8 cellular contexts compared by ENCODE assay signal in the genomic region with DNA sequence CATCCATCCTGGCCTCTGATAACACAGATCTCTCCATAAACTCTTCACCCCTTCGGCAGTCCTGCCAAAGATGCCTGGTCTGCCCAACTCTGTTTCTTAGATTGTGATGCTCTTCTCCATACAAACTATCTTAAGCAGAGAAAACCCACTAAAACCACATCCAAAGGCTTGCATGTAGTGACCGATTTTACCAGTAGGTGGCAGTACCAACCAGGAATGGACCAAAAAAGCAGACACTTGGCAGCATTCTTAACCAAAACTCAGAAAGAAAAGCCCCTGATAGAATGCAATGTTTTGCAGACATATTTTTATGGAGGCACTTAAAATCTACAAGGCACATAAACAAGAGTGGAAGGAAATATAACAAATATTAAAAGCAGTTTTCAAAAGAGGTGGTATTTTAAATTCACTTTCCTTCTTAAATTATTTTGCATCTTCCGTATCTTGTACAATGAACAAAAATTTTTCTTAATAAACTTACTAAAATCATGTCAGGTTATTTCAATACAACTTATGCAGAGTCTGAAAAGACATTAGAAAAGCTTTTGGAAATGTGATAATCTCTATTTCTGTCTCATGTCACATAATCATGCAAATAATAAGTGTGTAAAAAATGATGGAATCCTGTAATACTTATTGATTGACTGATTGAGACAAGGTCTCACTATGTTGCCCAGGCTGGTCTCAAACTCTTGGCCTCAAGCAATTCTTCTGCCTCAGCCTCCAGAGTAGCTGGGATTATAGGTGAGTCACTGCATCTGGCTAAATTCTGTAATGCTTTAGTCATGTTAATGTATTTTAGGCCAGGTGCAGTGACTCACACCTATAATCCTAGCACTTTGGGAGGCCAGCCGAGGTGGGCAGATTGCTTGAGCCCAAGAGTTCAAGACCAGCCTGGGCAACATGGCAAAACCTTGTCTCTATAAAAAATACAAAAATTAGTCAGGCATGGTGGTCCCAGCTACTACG. TPM values are rescaled to one million over a fixed set of nuclear protein-coding genes. Genes with fewer than 3 reads are reported as not detected.
DNase-seq lines count a peak whose midpoint lies in the region; ATAC-seq and TF ChIP-seq lines count a peak whose summit lies in the region.

No MANE protein-coding gene starts in this region.

- TF ChIP-seq CTCF in RWPE1 (conservative IDR thresholded peaks at IDR 0.05; ENCODE audit: low read depth), result peak; percentile 89
- TF ChIP-seq CTCF in foreskin fibroblast (IDR thresholded peaks at IDR 0.05; ENCODE audit: low read depth, low read length), result peak; percentile 82
- peak; percentile 80 to 91 (median 84) for TF ChIP-seq CTCF in ovary (IDR thresholded peaks at IDR 0.05)
- TF ChIP-seq CTCF in uterus (IDR thresholded peaks at IDR 0.05), result peak; percentile 85 to 95 (median 90)

- H3K27me3 ChIP-seq in ovary, result no peaks in the 10 kb centered on the region
- H3K27me3 ChIP-seq in uterus, result no peaks in the 10 kb centered on the region

- TF ChIP-seq POLR2A in ovary (IDR thresholded peaks at IDR 0.05), result no peak
- no peak for TF ChIP-seq POLR2A in uterus (IDR thresholded peaks at IDR 0.05)

- intact Hi-C loops in ovary (cut with DNase I) (loop anchor here (2.0 to 10.0 kb wide), 5 partner anchors 88 to 180 kb away; partner anchors contain the start of gene RAET1G (in 2 of the 4)), uterus (cut with DNase I; ENCODE audit: low total_unique reads) (loop anchor here (5.0 kb wide), 1 partner anchor 93 kb away; no protein-coding TSS in a partner anchor)

- ATAC-seq in GM19452 (IDR thresholded peaks at IDR 0.05; ENCODE audit: unreplicated experiment), result no peak

- peak; percentile 38 for DNase-seq in COLO668 (lab: John Stamatoyannopoulos, UW; ENCODE audit: unreplicated experiment)
- DNase-seq in HT-29 (ENCODE audit: low spot score), result peak; percentile 82
- peak; percentile 38 for DNase-seq in RWPE1 (ENCODE audit: low spot score)
- peak; percentile 41 for DNase-seq in activated T-helper 9 cell treated with anti-CD3 and anti-CD28 coated beads, Interleukin-2, amount 50 U/mL, for 16 hours (ENCODE audit: low read depth)
- peak in 1 of 2 donors; percentile 82 for DNase-seq in foreskin fibroblast
- peak in 4 of 5 donors; percentile 53 to 75 (median 64) for DNase-seq in ovary
- peak; percentile 56 to 61 for DNase-seq in uterus

- TF ChIP-seq EP300 in ovary (IDR thresholded peaks at IDR 0.05), result no peak

- POLR2A ChIA-PET in RWPE1 (lab: Yijun Ruan, JAX; ENCODE audit: low non-redundant PET), result no interaction called here

- H3K9me3 ChIP-seq in ovary, result no peaks in the 10 kb centered on the region
- H3K9me3 ChIP-seq in uterus, result no peaks in the 10 kb centered on the region

- no peak overlapping the region for H3K4me3 ChIP-seq in foreskin fibroblast (ENCODE audit: low read depth in 1 of 2, low read length in 2 of 2)
- H3K4me3 ChIP-seq in ovary, result no peak overlapping the region
- H3K4me3 ChIP-seq in uterus, result no peak overlapping the region

- H3K27ac ChIP-seq in RWPE1, result peak overlapping the region; percentile 42
- H3K27ac ChIP-seq in ovary, result no peak overlapping the region
- H3K27ac ChIP-seq in uterus, result no peak overlapping the region

- H3K4me1 ChIP-seq in ovary (ENCODE audit: insufficient read depth) (peaks cover 1% of the 10 kb centered on the region), uterus (no peaks in the 10 kb centered on the region)

- H3K36me3 ChIP-seq in ovary (no peaks in the 10 kb centered on the region), uterus (no peaks in the 10 kb centered on the region)

- CTCF ChIA-PET in RWPE1 (lab: Yijun Ruan, JAX), result interaction anchor here (0.9 to 1.6 kb wide), 4 partner anchors 16 to 52 kb away, joined by 3 read pairs; no protein-coding TSS in a partner anchor

- WGBS in ovary, 3 donors, result 52 to 55% (median 54%) methylated on average over 5 of the region's 5 CpGs

RNA-seq across cellular contexts. Expression of gene LRP11, which starts 29.4 kb away (rescaled TPM):
- 37.9 and 43.0 TPM in 2 replicates for total RNA-seq in HT-29 (2014; rRNA removed; shearing (Covaris generic))
- total RNA-seq in ovary, result 10 to 100 TPM; 26.2 to 48.2 (median 37.5) TPM
- 10 to 100 TPM; 21.8 to 45.2 TPM for polyA plus RNA-seq in ovary
- total RNA-seq in uterus, result 10 to 100 TPM; 22.0 to 61.7 (median 29.8) TPM
